Comparison of ENCODE assay signal across 13 cellular contexts in the genomic region with DNA sequence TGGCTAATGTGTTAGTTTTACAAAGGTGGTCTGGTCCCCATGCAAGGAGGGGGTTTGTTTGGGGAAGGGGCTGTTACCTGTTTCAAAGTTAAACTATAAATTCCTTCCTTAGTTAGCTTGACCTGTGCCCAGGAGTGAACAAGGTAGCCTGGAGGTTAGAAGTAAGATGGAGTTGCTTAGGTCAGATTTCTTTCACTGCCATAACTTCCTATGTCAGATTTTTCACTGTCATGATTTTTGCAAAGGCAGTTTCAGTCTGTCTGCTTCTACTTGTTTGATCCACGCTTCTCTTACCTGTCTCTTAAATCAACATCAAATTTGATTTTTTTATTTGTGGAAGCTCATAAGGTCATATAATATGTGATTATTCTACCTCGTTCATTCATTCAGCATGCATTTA.
"Had no signal": no experiment of that assay in that cellular context is flagged by ENCODE, and none has a peak within 500 bp of the region (broad histone marks: within the 10 kb centered on the region; RNA-seq: fewer than 3 reads in every experiment).

No MANE protein-coding gene starts in this region.

- H3K27ac ChIP-seq: adrenal gland, lower lobe of right lung had no signal

- H3K36me3 ChIP-seq: adrenal gland, lower lobe of right lung had no signal

- H3K27me3 Mint-ChIP-seq: activated CD4-positive, alpha-beta T cell treated with anti-CD3 and anti-CD28 coated beads, Interleukin-2, amount 10 ng/mL, durations not matched to agents 24 days and 14 days had no signal

- H3K27me3 ChIP-seq: adrenal gland, tibial nerve had no signal

- H3K9me3 ChIP-seq: adrenal gland, lower lobe of right lung, tibial nerve had no signal

- H3K4me3 ChIP-seq: adrenal gland, lower lobe of right lung, tibial nerve had no signal

- H3K9me3 Mint-ChIP-seq: activated CD4-positive, alpha-beta T cell treated with anti-CD3 and anti-CD28 coated beads, Interleukin-2, amount 10 ng/mL, durations not matched to agents 24 days and 14 days had no signal

- DNase-seq: activated CD4-positive, alpha-beta T cell treated with anti-CD3 and anti-CD28 coated beads, Interleukin-2, amount 10 ng/mL, durations not matched to agents 24 days and 14 days; activated naive CD4-positive, alpha-beta T cell treated with anti-CD3 and anti-CD28 coated beads for 36 hours; adrenal gland; cerebellar nuclear complex; cortex of kidney; effector CD4-positive, alpha-beta T cell; hypothalamus; lower lobe of right lung; stimulated activated naive CD8-positive, alpha-beta T cell treated with anti-CD3 and anti-CD28 coated beads, Interleukin-15, Interleukin-2, amounts not matched to agents 100 U/mL and 50 U/mL, for 24 hours; substantia nigra; SW 1271; T-helper 9 cell had no signal

- H3K27ac Mint-ChIP-seq: activated naive CD4-positive, alpha-beta T cell treated with anti-CD3 and anti-CD28 coated beads for 36 hours had no signal

- H3K4me3 Mint-ChIP-seq: activated naive CD4-positive, alpha-beta T cell treated with anti-CD3 and anti-CD28 coated beads for 36 hours had no signal
